Comparison of ENCODE assay signal across 15 cellular contexts in genomic region chr16:27181020-27181419, GRCh38. TPM values are rescaled to one million over a fixed set of nuclear protein-coding genes. Genes with fewer than 3 reads are reported as not detected.
DNase-seq lines count a peak whose midpoint lies in the region; ATAC-seq and TF ChIP-seq lines count a peak whose summit lies in the region.
"Had no signal": no experiment of that assay in that cellular context is flagged by ENCODE, and none has a peak within 500 bp of the region (broad histone marks: within the 10 kb centered on the region; RNA-seq: fewer than 3 reads in every experiment).

No MANE protein-coding gene starts in this region.

- no peaks in the 10 kb centered on the region for H4K20me1 ChIP-seq in GM23338 (replicated peaks; ENCODE audit: insufficient read depth)

- intact Hi-C loops in Calu3 (cut with micrococcal nuclease; ENCODE audit: unreplicated experiment) (no loop called here), cardiac septum (cut with DNase I) (loop anchor here (2.0 kb wide), 1 partner anchor 276 kb away; no protein-coding TSS in a partner anchor)

- H3K4me1 ChIP-seq in GM23338 (ENCODE audit: insufficient read depth) = no peaks in the 10 kb centered on the region
- peaks cover 6% of the 10 kb centered on the region for H3K4me1 ChIP-seq in RWPE2 (ENCODE audit: insufficient read depth, poor library complexity, severe bottlenecking)

- H3K9me3 ChIP-seq in RWPE2 (ENCODE audit: severe bottlenecking) = no peaks in the 10 kb centered on the region

- peak; percentile 14 for DNase-seq in Calu3
- peak; percentile 45 for DNase-seq in GM23338 (ENCODE audit: low spot score)
- no peak for DNase-seq in RWPE2 (ENCODE audit: low spot score)
- peak; percentile 36 for DNase-seq in iPS-NIHi11 (ENCODE audit: low spot score)
- DNase-seq in NCI-H2081 treated with DMSO at 0.1 percent for 48 hours (lab: John Stamatoyannopoulos, UW) = no peak
- no peak for DNase-seq in cardiac septum (ENCODE audit: low spot score)
- DNase-seq in cortex of kidney (lab: John Stamatoyannopoulos, UW) = no peak
- DNase-seq: activated CD8-positive, alpha-beta memory T cell treated with anti-CD3 and anti-CD28 coated beads for 24 hours; activated effector memory CD4-positive, alpha-beta T cell treated with anti-CD3 and anti-CD28 coated beads, Interleukin-2, amount 50 U/mL, for 16 hours; CD8-positive, alpha-beta memory T cell; NCI-H446 treated with DMSO at 0.1 percent for 48 hours; Right ventricle myocardium superior had no signal

- no peak overlapping the region for H2AFZ ChIP-seq in GM23338

- no peak overlapping the region for H3K27ac ChIP-seq in GM23338 (ENCODE audit: low read depth)
- no peak overlapping the region for H3K27ac ChIP-seq in RWPE2 (ENCODE audit: poor library complexity, severe bottlenecking)
- H3K27ac ChIP-seq: esophagus muscularis mucosa, thoracic aorta had no signal

- H3K4me3 Mint-ChIP-seq in Calu3 (ENCODE audit: low read depth, unreplicated experiment) (no peak overlapping the region), GM23338 (no peak overlapping the region)
- H3K4me3 Mint-ChIP-seq in stimulated activated memory B cell treated with anti-CD40 and anti-IgM and Interleukin-4, amounts not matched to agents 10 μg/mL and 1 μg/mL and 100 μg/mL, for 72 hours = no peak overlapping the region
- H3K4me3 Mint-ChIP-seq: CD8-positive, alpha-beta memory T cell had no signal

- H3K27me3 ChIP-seq in GM23338 (ENCODE audit: insufficient read depth) = no peaks in the 10 kb centered on the region
- no peaks in the 10 kb centered on the region for H3K27me3 ChIP-seq in RWPE2 (ENCODE audit: insufficient read depth, poor library complexity, severe bottlenecking)

- CTCF ChIA-PET in Calu3 (lab: Charles Lee) = interaction anchor here (0.7 kb wide), 1 partner anchor 187 kb away, joined by 13 read pairs; no protein-coding TSS in a partner anchor

- H3K9me2 ChIP-seq in GM23338 (ENCODE audit: insufficient read depth) = no peaks in the 10 kb centered on the region

- no peaks in the 10 kb centered on the region for H3K79me2 ChIP-seq in GM23338 (replicated peaks; ENCODE audit: insufficient read depth)

- H3K9me3 Mint-ChIP-seq in Calu3 (ENCODE audit: low read depth, unreplicated experiment) (no peaks in the 10 kb centered on the region), GM23338 (peaks cover 6% of the 10 kb centered on the region; the same call in 2 of the 3 replicates)
- H3K9me3 Mint-ChIP-seq in stimulated activated memory B cell treated with anti-CD40 and anti-IgM and Interleukin-4, amounts not matched to agents 10 μg/mL and 1 μg/mL and 100 μg/mL, for 72 hours = no peaks in the 10 kb centered on the region
- H3K9me3 Mint-ChIP-seq: CD8-positive, alpha-beta memory T cell had no signal

- H3K27ac Mint-ChIP-seq in Calu3 (ENCODE audit: unreplicated experiment) (no peak overlapping the region), GM23338 (no peak overlapping the region)
- no peak overlapping the region for H3K27ac Mint-ChIP-seq in stimulated activated memory B cell treated with anti-CD40 and anti-IgM and Interleukin-4, amounts not matched to agents 10 μg/mL and 1 μg/mL and 100 μg/mL, for 72 hours

- TF ChIP-seq CTCF in Calu3 (IDR thresholded peaks at IDR 0.05; ENCODE audit: unreplicated experiment) (no peak), GM23338 (conservative IDR thresholded peaks at IDR 0.05; ENCODE audit: low read depth in 2 of 2) (peak; percentile 21 to 24; a peak in 3 of 4 replicates), RWPE2 (IDR thresholded peaks at IDR 0.05; ENCODE audit: poor library complexity, severe bottlenecking) (peak; percentile 15)

- H3K4me2 ChIP-seq in GM23338 = no peak overlapping the region

- no peaks in the 10 kb centered on the region for H3K36me3 ChIP-seq in GM23338 (ENCODE audit: insufficient read depth)
- H3K36me3 ChIP-seq in RWPE2 (ENCODE audit: low read depth) = no peaks in the 10 kb centered on the region
- H3K36me3 ChIP-seq: esophagus muscularis mucosa, thoracic aorta had no signal

- BruUV-seq in Calu3 (replicated peaks; lab: Mats Ljungman, UMichigan) = no TSS peak

- peak; percentile 55 for ATAC-seq in GM23338
- ATAC-seq in RWPE2 (ENCODE audit: low read depth) = 0 out of 3 replicates have a peak, but pooled peaks have one; percentile 45
- no peak for ATAC-seq in stimulated activated memory B cell treated with anti-CD40 and anti-IgM and Interleukin-4, amounts not matched to agents 10 μg/mL and 1 μg/mL and 100 μg/mL, for 72 hours

- H3K4me1 Mint-ChIP-seq in Calu3 (ENCODE audit: low read depth, unreplicated experiment) (no peaks in the 10 kb centered on the region), GM23338 (peaks cover 6% of the 10 kb centered on the region; the same call in 1 of the 3 replicates)
- H3K4me1 Mint-ChIP-seq in stimulated activated memory B cell treated with anti-CD40 and anti-IgM and Interleukin-4, amounts not matched to agents 10 μg/mL and 1 μg/mL and 100 μg/mL, for 72 hours = peaks cover 12% of the 10 kb centered on the region

- H3K36me3 Mint-ChIP-seq in Calu3 (ENCODE audit: insufficient read depth, unreplicated experiment) (peaks cover 6% of the 10 kb centered on the region), GM23338 (ENCODE audit: low read depth) (no peaks in the 10 kb centered on the region)
- no peaks in the 10 kb centered on the region for H3K36me3 Mint-ChIP-seq in stimulated activated memory B cell treated with anti-CD40 and anti-IgM and Interleukin-4, amounts not matched to agents 10 μg/mL and 1 μg/mL and 100 μg/mL, for 72 hours
- H3K36me3 Mint-ChIP-seq: CD8-positive, alpha-beta memory T cell had no signal

- no peaks in the 10 kb centered on the region for H3F3A ChIP-seq in GM23338 (replicated peaks; ENCODE audit: low read depth)

- peaks cover 58% of the 10 kb centered on the region for H3K27me3 Mint-ChIP-seq in Calu3 (ENCODE audit: unreplicated experiment)
- peaks cover 7% of the 10 kb centered on the region for H3K27me3 Mint-ChIP-seq in GM23338 (ENCODE audit: insufficient read depth, low read depth, poor library complexity)
- no peaks in the 10 kb centered on the region for H3K27me3 Mint-ChIP-seq in stimulated activated memory B cell treated with anti-CD40 and anti-IgM and Interleukin-4, amounts not matched to agents 10 μg/mL and 1 μg/mL and 100 μg/mL, for 72 hours

- H3K4me3 ChIP-seq in GM23338 (no peak overlapping the region), RWPE2 (ENCODE audit: severe bottlenecking) (no peak overlapping the region)
- H3K4me3 ChIP-seq: esophagus muscularis mucosa, thoracic aorta had no signal

TF ChIP-seq in GM23338, 12 proteins besides CTCF, POLR2A, EP300 and RAD21:
- TF ChIP-seq ETS1 (IDR thresholded peaks at IDR 0.05) = no peak
- no peak for TF ChIP-seq STAT1 (IDR thresholded peaks at IDR 0.05; ENCODE audit: unreplicated experiment)
- TF ChIP-seq ZNF114 (CRISPR knock-in tag; IDR thresholded peaks at IDR 0.05) = no peak
- no peak for TF ChIP-seq POLR2AphosphoS5 (IDR thresholded peaks at IDR 0.05; ENCODE audit: low read depth)
- TF ChIP-seq JUNB (IDR thresholded peaks at IDR 0.05; ENCODE audit: unreplicated experiment) = no peak
- no peak for TF ChIP-seq CREB1 (CRISPR knock-in tag; IDR thresholded peaks at IDR 0.05; ENCODE audit: low read depth)
- TF ChIP-seq ZNF331 (CRISPR knock-in tag; IDR thresholded peaks at IDR 0.05; ENCODE audit: low read depth) = no peak
- TF ChIP-seq NANOG (IDR thresholded peaks at IDR 0.05; ENCODE audit: borderline replicate concordance) = no peak
TF ChIP-seq in GM23338: peak in this region for 0.

RNA-seq across cellular contexts. Expression of gene KDM8, which starts 22.3 kb away (rescaled TPM):
- total RNA-seq in Calu3 (2022) = 8.4 and 10.2 TPM in 2 replicates
- total RNA-seq in GM23338 (2014; rRNA removed; shearing (Covaris generic)) = 5.1 and 9.1 TPM in 2 replicates
- 3.8 and 5.7 TPM in 2 replicates for polyA plus RNA-seq in GM23338 (2016; fragmentation: Nextera tagmentation; extraction: Ambion mirVana)
- total RNA-seq in cardiac septum = 3.0 TPM

Comparison
In these comparisons a context has a peak if more than half of its experiments do, and no peak if none do; other contexts are left out.
1. DNase-seq: peak in Calu3 (single experiment), GM23338 (single experiment) and iPS-NIHi11 (single experiment); none in RWPE2 (single experiment), NCI-H2081 treated with DMSO at 0.1 percent for 48 hours (single experiment), cardiac septum (single experiment) and cortex of kidney (single experiment).